Comparison of ENCODE assay signal across 7 cellular contexts in the genomic region with DNA sequence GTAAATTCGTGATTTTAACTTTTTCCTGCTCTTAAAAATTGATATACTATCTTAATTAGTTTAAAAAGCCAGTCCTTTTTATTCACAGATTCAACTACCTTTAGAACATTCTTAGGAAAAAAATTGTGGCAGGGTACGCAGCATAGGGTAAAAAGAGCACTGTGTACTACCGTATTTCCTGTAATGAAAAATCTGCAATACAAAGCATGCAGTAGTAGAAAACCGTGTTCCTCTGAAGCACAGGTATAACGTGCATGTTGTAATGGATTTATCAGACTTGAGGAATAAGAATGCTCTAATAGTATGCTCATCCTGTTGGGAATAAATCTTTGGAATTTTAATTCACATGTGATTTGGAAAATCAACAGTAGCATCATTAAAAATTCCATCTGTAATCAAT.
"Had no signal": no experiment of that assay in that cellular context is flagged by ENCODE, and none has a peak within 500 bp of the region (broad histone marks: within the 10 kb centered on the region; RNA-seq: fewer than 3 reads in every experiment).

No MANE protein-coding gene starts in this region.

- DNase-seq: IMR-90, KBM-7, KG1 had no signal

- H3K4me2 ChIP-seq: KMS-11 had no signal

- H3K4me3 ChIP-seq: K562 had no signal

- H3K27ac ChIP-seq: HL-60, KMS-11 had no signal

- ATAC-seq: K562 had no signal

- FAIRE-seq: HTR-8/SVneo, K562 had no signal

- H3K9ac ChIP-seq: KMS-11 had no signal
